In genomic region chr10:131997366-131998049, GRCh38 we compare ENCODE assay signal across 8 cellular contexts. TPM values are rescaled to one million over a fixed set of nuclear protein-coding genes. Genes with fewer than 3 reads are reported as not detected.
DNase-seq lines count a peak whose midpoint lies in the region; ATAC-seq, FAIRE-seq and TF ChIP-seq lines count a peak whose summit lies in the region.

No MANE protein-coding gene starts in this region.

- H3K36me3 ChIP-seq in left lung, result no peaks in the 10 kb centered on the region
- H3K36me3 ChIP-seq in thyroid gland, result no peaks in the 10 kb centered on the region
- no peaks in the 10 kb centered on the region for H3K36me3 ChIP-seq in CD4-positive, alpha-beta memory T cell (ENCODE audit: insufficient read depth, low read length)

- peak overlapping the region; percentile 73 to 86 for H3K27ac ChIP-seq in left lung
- peak overlapping the region; percentile 84 to 92 (median 90) for H3K27ac ChIP-seq in thyroid gland
- no peak overlapping the region for H3K27ac ChIP-seq in CD4-positive, alpha-beta memory T cell (ENCODE audit: low read depth, low read length)

- CTCF ChIA-PET in CD4-positive, alpha-beta memory T cell (lab: Charles Lee; ENCODE audit: partially characterized antibody), result no interaction called here

- ATAC-seq in left lung, result peak; percentile 86

- H3K36me3 Mint-ChIP-seq in CD4-positive, alpha-beta memory T cell, result no peaks in the 10 kb centered on the region

- H3K9me3 ChIP-seq in left lung (no peaks in the 10 kb centered on the region), thyroid gland (no peaks in the 10 kb centered on the region)
- no peaks in the 10 kb centered on the region for H3K9me3 ChIP-seq in CD4-positive, alpha-beta memory T cell (ENCODE audit: control insufficient read depth in 1 of 2, low read length in 2 of 2)

- H3K27me3 ChIP-seq in left lung (no peaks in the 10 kb centered on the region), thyroid gland (no peaks in the 10 kb centered on the region)
- no peaks in the 10 kb centered on the region for H3K27me3 ChIP-seq in CD4-positive, alpha-beta memory T cell (ENCODE audit: insufficient read depth, low read length)

- 20 to 21% methylated on average over 13 of the region's 13 CpGs for WGBS in thyroid gland, 2 donors

- H3K4me3 ChIP-seq in left lung, result no peak overlapping the region
- H3K4me3 ChIP-seq in thyroid gland (replicated peaks in 1 of 3), result no peak overlapping the region
- no peak overlapping the region for H3K4me3 ChIP-seq in CD4-positive, alpha-beta memory T cell (ENCODE audit: low read length in 2 of 2)

- TF ChIP-seq POLR2A in thyroid gland (IDR thresholded peaks at IDR 0.05), result peak in 1 of 2 donors; percentile 72

- peaks cover 14 to 19% of the 10 kb centered on the region in 2 donors for H3K4me1 ChIP-seq in left lung
- peaks cover 25 to 41% of the 10 kb centered on the region in 2 donors for H3K4me1 ChIP-seq in thyroid gland
- H3K4me1 ChIP-seq in CD4-positive, alpha-beta memory T cell (ENCODE audit: insufficient read depth, low read length), result no peaks in the 10 kb centered on the region

- peaks cover 0 to 3% of the 10 kb centered on the region in 2 donors for H3K27me3 Mint-ChIP-seq in CD4-positive, alpha-beta memory T cell

- intact Hi-C loops in left lung (cut with DNase I) (no loop called here), thyroid gland (cut with DNase I) (no loop called here)
- intact Hi-C loops in CD4-positive, alpha-beta memory T cell (cut with micrococcal nuclease), result no loop called here

- TF ChIP-seq CTCF in left lung (IDR thresholded peaks at IDR 0.05) (no peak), thyroid gland (IDR thresholded peaks at IDR 0.05) (peak in 1 of 6 experiments; percentile 8), D721Med (IDR thresholded peaks at IDR 0.05; ENCODE audit: insufficient read depth, missing control alignments) (no peak)

- no peak overlapping the region for H3K4me3 Mint-ChIP-seq in CD4-positive, alpha-beta memory T cell

- FAIRE-seq in D721Med (lab: Jason Lieb, UNC), result no peak

- H3K27ac Mint-ChIP-seq in CD4-positive, alpha-beta memory T cell, result no peak overlapping the region

- H3K9me3 Mint-ChIP-seq in CD4-positive, alpha-beta memory T cell, result peaks cover 0 to 2% (median 0%) of the 10 kb centered on the region in 8 donors

- POLR2A ChIA-PET in CD4-positive, alpha-beta memory T cell (lab: Charles Lee; ENCODE audit: partially characterized antibody), result no interaction called here

- DNase-seq in HuH-7 (ENCODE audit: low spot score), result peak; percentile 75
- DNase-seq in brain pericyte (ENCODE audit: low read depth, low spot score), result peak; percentile 17
- DNase-seq in left lung, result peak; percentile 83 to 84
- DNase-seq in thyroid gland, result peak; percentile 94 to 95
- no peak for DNase-seq in CD4-positive, alpha-beta memory T cell
- DNase-seq in stimulated activated CD4-positive, alpha-beta T cell treated with anti-CD3 and anti-CD28 coated beads, Interleukin-4, amount 100 ng/mL, for 4 hours, result no peak
- DNase-seq in activated CD4-positive, alpha-beta T cell treated with anti-CD3 and anti-CD28 coated beads for 1 hour, result no peak
- no peak for DNase-seq in D721Med (ENCODE audit: insufficient read length, low spot score)

- peaks cover 0 to 7% (median 1%) of the 10 kb centered on the region in 4 donors for H3K4me1 Mint-ChIP-seq in CD4-positive, alpha-beta memory T cell

RNA-seq across cellular contexts. Expression of gene BNIP3, which starts 15.8 kb away (rescaled TPM):
- total RNA-seq in left lung (10 to 100 TPM; 25.7 to 29.3 TPM), thyroid gland (100 to 1,000 TPM in 2 of 4 donors, 10 to 100 TPM in 2; 54.4 to 124 (median 90.2) TPM)
- 10 to 100 TPM; 29.8 to 31.7 TPM for total RNA-seq in CD4-positive, alpha-beta memory T cell
- polyA plus RNA-seq in CD4-positive, alpha-beta memory T cell, result 10 to 100 TPM; 33.6 to 37.0 TPM

Comparison
In these comparisons a context has a peak if more than half of its experiments do, and no peak if none do; other contexts are left out.
1. DNase-seq: peak in HuH-7 (single experiment), brain pericyte (single experiment), left lung (2 of 2) and thyroid gland (2 of 2); none in CD4-positive, alpha-beta memory T cell (0 of 5), stimulated activated CD4-positive, alpha-beta T cell treated with anti-CD3 and anti-CD28 coated beads, Interleukin-4, amount 100 ng/mL, for 4 hours (0 of 2), activated CD4-positive, alpha-beta T cell treated with anti-CD3 and anti-CD28 coated beads for 1 hour (single experiment) and D721Med (single experiment).